In the genomic region with DNA sequence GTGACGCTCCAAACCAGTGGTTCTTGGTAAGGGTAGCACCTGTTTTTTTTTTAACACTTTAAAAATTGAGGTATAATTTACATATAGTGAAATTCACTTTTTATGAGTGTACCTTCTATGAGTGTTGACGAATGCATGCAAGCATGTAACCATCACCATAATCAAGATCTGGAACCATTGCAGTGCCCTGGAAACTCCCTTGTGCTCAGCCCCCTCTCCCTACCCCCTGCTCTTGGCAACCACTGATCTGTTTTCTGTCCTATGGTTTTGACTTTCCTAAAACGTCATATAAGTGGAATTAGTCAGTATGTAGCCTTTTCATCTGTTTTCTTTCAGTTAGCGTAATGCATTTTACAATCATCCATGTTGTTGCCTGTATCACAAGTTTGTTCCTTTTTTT, we compare ENCODE assay signal across 26 cellular contexts.
"Had no signal": no experiment of that assay in that cellular context is flagged by ENCODE, and none has a peak within 500 bp of the region (broad histone marks: within the 10 kb centered on the region; RNA-seq: fewer than 3 reads in every experiment).

No MANE protein-coding gene starts in this region.

- H3K4me1 Mint-ChIP-seq: naive B cell had no signal

- H3K79me2 ChIP-seq: hepatocyte had no signal

- H3K27me3 ChIP-seq: dorsolateral prefrontal cortex, hepatocyte had no signal

- H3K4me3 Mint-ChIP-seq: immature natural killer cell, mesothelial cell of epicardium, naive B cell had no signal

- H3K36me3 Mint-ChIP-seq: mesothelial cell of epicardium, naive B cell had no signal

- H2AFZ ChIP-seq: hepatocyte had no signal

- H3K4me1 ChIP-seq: esophagus muscularis mucosa, foreskin keratinocyte, gastroesophageal sphincter, heart left ventricle, left ventricle myocardium inferior, lower lobe of right lung had no signal

- ATAC-seq: foreskin keratinocyte, gastroesophageal sphincter, heart left ventricle, left colon, left lobe of liver, lower lobe of right lung, mucosa of descending colon had no signal

- FAIRE-seq: colon, endothelial cell of umbilical vein, frontal cortex, kidney had no signal

- H3K36me3 ChIP-seq: esophagus muscularis mucosa, gastroesophageal sphincter, heart left ventricle, left ventricle myocardium inferior, lower lobe of right lung had no signal

- H3K27ac Mint-ChIP-seq: mesothelial cell of epicardium had no signal

- H3K27ac ChIP-seq: coronary artery, dorsolateral prefrontal cortex, esophagus muscularis mucosa, foreskin keratinocyte, gastroesophageal sphincter, heart left ventricle, hepatocyte, left ventricle myocardium inferior, lower lobe of right lung had no signal

- DNase-seq: dermis blood vessel endothelial cell; dorsolateral prefrontal cortex; effector CD4-positive, alpha-beta T cell; effector memory CD4-positive, alpha-beta T cell; foreskin keratinocyte; heart left ventricle; hypothalamus; immature natural killer cell; islet precursor cell; kidney; kidney glomerular epithelial cell; left colon; left ventricle myocardium inferior; lower lobe of right lung; mesenchymal stem cell; mucosa of descending colon; naive B cell had no signal

- H3K4me2 ChIP-seq: hepatocyte had no signal

- H3K4me3 ChIP-seq: coronary artery, dorsolateral prefrontal cortex, esophagus muscularis mucosa, gastroesophageal sphincter, heart left ventricle, hepatocyte, left ventricle myocardium inferior, lower lobe of right lung, mucosa of descending colon had no signal
